ENCODE assay signal across 7 cellular contexts in genomic region chr10:70232155-70232858, GRCh38.
DNase-seq lines count a peak whose midpoint lies in the region; TF ChIP-seq lines count a peak whose summit lies in the region.

No MANE protein-coding gene starts in this region.

- peak; percentile 54 for DNase-seq in NCI-H146 (lab: John Stamatoyannopoulos, UW)
- DNase-seq in activated CD8-positive, alpha-beta memory T cell treated with anti-CD3 and anti-CD28 coated beads for 48 hours (ENCODE audit: low read depth in 2 of 3, low spot score in 2 of 3): peak in 2 of 3 experiments; percentile 8 to 19
- DNase-seq in epithelial cell of prostate (ENCODE audit: low read depth, low spot score): no peak
- peak in 11 of 49 donors; percentile 25 to 74 (median 39) for DNase-seq in substantia nigra (lab: John Stamatoyannopoulos, UW)
- no peak for DNase-seq in effector CD8-positive, alpha-beta T cell (lab: John Stamatoyannopoulos, UW)

- TF ChIP-seq CTCF in GM12875 (IDR thresholded peaks at IDR 0.05; ENCODE audit: borderline replicate concordance, insufficient read depth, low read depth, low read length): no peak

- H3K4me3 ChIP-seq in GM12875 (ENCODE audit: low read depth, low read length) (peak overlapping the region; percentile 54), muscle layer of colon (ENCODE audit: low read depth in 1 of 2, low read length in 2 of 2) (peak overlapping the region; percentile 89)

- H3K27ac ChIP-seq in epithelial cell of prostate (peak overlapping the region; percentile 70), muscle layer of colon (ENCODE audit: low read depth, low read length) (peak overlapping the region; percentile 86), substantia nigra (ENCODE audit: low read depth, low read length, poor library complexity, severe bottlenecking) (peak overlapping the region; percentile 79)

- peak overlapping the region; percentile 74 for H3K9ac ChIP-seq in muscle layer of colon (ENCODE audit: low read length)

- H3K36me3 ChIP-seq in muscle layer of colon (ENCODE audit: insufficient read depth, low read length): no peaks in the 10 kb centered on the region

- no peaks in the 10 kb centered on the region for H3K27me3 ChIP-seq in muscle layer of colon (ENCODE audit: control insufficient read depth in 1 of 2, insufficient read depth in 2 of 2, low read length in 2 of 2)

- no peaks in the 10 kb centered on the region for H3K9me3 ChIP-seq in muscle layer of colon (ENCODE audit: low read length)

- peaks cover 20% of the 10 kb centered on the region for H3K4me1 ChIP-seq in muscle layer of colon (ENCODE audit: insufficient read depth, low read length)

Comparison
In these comparisons a context has a peak if more than half of its experiments do, and no peak if none do; other contexts are left out.
1. DNase-seq: peak in NCI-H146 (single experiment) and activated CD8-positive, alpha-beta memory T cell treated with anti-CD3 and anti-CD28 coated beads for 48 hours (2 of 3); none in epithelial cell of prostate (single experiment) and effector CD8-positive, alpha-beta T cell (single experiment).
2. Peak in every context shown above with its lines, with median percentiles within 50 percentile points of each other: H3K27ac ChIP-seq.